ENCODE assay signal across 1 cellular context in the genomic region with DNA sequence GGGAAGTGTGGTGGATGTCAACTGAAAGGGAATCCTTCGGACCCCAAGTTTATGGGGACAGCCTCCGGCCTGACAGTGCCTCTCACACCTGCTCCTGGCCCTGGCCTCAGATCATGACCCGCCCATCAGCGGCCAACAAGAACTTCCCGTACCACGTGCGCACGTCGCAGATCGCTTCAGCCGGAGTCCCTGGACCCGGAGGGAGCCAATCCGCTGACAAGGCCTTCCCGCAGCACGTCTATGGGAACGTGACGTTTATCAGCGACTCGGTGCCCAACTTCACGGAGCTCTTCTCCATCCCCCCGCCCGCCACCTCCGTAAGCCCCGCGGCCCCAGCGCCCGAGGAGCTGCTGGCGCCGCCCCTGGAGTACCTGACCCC.
TF ChIP-seq lines count a peak whose summit lies in the region.

No MANE protein-coding gene starts in this region.

TF ChIP-seq in WTC11, 78 proteins besides CTCF, POLR2A, EP300 and RAD21 (continued from another document):
- peak; percentile 58 for TF ChIP-seq NFYB (CRISPR knock-in tag; conservative IDR thresholded peaks at IDR 0.05; ENCODE audit: low read depth)
- TF ChIP-seq, protein P1, sequence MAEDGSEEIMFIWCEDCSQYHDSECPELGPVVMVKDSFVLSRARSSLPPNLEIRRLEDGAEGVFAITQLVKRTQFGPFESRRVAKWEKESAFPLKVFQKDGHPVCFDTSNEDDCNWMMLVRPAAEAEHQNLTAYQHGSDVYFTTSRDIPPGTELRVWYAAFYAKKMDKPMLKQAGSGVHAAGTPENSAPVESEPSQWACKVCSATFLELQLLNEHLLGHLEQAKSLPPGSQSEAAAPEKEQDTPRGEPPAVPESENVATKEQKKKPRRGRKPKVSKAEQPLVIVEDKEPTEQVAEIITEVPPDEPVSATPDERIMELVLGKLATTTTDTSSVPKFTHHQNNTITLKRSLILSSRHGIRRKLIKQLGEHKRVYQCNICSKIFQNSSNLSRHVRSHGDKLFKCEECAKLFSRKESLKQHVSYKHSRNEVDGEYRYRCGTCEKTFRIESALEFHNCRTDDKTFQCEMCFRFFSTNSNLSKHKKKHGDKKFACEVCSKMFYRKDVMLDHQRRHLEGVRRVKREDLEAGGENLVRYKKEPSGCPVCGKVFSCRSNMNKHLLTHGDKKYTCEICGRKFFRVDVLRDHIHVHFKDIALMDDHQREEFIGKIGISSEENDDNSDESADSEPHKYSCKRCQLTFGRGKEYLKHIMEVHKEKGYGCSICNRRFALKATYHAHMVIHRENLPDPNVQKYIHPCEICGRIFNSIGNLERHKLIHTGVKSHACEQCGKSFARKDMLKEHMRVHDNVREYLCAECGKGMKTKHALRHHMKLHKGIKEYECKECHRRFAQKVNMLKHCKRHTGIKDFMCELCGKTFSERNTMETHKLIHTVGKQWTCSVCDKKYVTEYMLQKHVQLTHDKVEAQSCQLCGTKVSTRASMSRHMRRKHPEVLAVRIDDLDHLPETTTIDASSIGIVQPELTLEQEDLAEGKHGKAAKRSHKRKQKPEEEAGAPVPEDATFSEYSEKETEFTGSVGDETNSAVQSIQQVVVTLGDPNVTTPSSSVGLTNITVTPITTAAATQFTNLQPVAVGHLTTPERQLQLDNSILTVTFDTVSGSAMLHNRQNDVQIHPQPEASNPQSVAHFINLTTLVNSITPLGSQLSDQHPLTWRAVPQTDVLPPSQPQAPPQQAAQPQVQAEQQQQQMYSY (CRISPR knock-in tag; IDR thresholded peaks at IDR 0.05): peak; percentile 18; the same call in 1 of the 2 replicates
- no peak for TF ChIP-seq TCF7 (CRISPR knock-in tag; IDR thresholded peaks at IDR 0.05; ENCODE audit: low read depth)
- TF ChIP-seq NFE2L1 (CRISPR knock-in tag; IDR thresholded peaks at IDR 0.05): peak; percentile 71; the same call in 1 of the 2 replicates
- TF ChIP-seq ZNF219 (CRISPR knock-in tag; IDR thresholded peaks at IDR 0.05; ENCODE audit: borderline replicate concordance): no peak
- peak; percentile 89 for TF ChIP-seq FOXK1 (CRISPR knock-in tag; IDR thresholded peaks at IDR 0.05)
- TF ChIP-seq SP1 (CRISPR knock-in tag; conservative IDR thresholded peaks at IDR 0.05): peak; percentile 57; the same call in 1 of the 2 replicates
- no peak for TF ChIP-seq FOXJ3 (CRISPR knock-in tag; IDR thresholded peaks at IDR 0.05; ENCODE audit: borderline replicate concordance)
- TF ChIP-seq, protein P2, sequence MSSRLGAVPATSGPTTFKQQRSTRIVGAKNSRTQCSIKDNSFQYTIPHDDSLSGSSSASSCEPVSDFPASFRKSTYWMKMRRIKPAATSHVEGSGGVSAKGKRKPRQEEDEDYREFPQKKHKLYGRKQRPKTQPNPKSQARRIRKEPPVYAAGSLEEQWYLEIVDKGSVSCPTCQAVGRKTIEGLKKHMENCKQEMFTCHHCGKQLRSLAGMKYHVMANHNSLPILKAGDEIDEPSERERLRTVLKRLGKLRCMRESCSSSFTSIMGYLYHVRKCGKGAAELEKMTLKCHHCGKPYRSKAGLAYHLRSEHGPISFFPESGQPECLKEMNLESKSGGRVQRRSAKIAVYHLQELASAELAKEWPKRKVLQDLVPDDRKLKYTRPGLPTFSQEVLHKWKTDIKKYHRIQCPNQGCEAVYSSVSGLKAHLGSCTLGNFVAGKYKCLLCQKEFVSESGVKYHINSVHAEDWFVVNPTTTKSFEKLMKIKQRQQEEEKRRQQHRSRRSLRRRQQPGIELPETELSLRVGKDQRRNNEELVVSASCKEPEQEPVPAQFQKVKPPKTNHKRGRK (CRISPR knock-in tag; IDR thresholded peaks at IDR 0.05; ENCODE audit: borderline replicate concordance): no peak
- TF ChIP-seq, protein P3, sequence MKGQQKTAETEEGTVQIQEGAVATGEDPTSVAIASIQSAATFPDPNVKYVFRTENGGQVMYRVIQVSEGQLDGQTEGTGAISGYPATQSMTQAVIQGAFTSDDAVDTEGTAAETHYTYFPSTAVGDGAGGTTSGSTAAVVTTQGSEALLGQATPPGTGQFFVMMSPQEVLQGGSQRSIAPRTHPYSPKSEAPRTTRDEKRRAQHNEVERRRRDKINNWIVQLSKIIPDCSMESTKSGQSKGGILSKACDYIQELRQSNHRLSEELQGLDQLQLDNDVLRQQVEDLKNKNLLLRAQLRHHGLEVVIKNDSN (CRISPR knock-in tag; IDR thresholded peaks at IDR 0.05): peak; percentile 89
- 0 out of 2 replicates have a peak, but pooled peaks have one; percentile 42 for TF ChIP-seq FOXP1 (CRISPR knock-in tag; IDR thresholded peaks at IDR 0.05; ENCODE audit: borderline replicate concordance)
- TF ChIP-seq, protein P4, sequence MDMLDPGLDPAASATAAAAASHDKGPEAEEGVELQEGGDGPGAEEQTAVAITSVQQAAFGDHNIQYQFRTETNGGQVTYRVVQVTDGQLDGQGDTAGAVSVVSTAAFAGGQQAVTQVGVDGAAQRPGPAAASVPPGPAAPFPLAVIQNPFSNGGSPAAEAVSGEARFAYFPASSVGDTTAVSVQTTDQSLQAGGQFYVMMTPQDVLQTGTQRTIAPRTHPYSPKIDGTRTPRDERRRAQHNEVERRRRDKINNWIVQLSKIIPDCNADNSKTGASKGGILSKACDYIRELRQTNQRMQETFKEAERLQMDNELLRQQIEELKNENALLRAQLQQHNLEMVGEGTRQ (CRISPR knock-in tag; IDR thresholded peaks at IDR 0.05): peak; percentile 88
- TF ChIP-seq ZNF232 (CRISPR knock-in tag; IDR thresholded peaks at IDR 0.05): 0 out of 2 replicates have a peak, but pooled peaks have one; percentile 29
- TF ChIP-seq CBFB (CRISPR knock-in tag; IDR thresholded peaks at IDR 0.05; ENCODE audit: low read depth): no peak
- TF ChIP-seq, protein P5, sequence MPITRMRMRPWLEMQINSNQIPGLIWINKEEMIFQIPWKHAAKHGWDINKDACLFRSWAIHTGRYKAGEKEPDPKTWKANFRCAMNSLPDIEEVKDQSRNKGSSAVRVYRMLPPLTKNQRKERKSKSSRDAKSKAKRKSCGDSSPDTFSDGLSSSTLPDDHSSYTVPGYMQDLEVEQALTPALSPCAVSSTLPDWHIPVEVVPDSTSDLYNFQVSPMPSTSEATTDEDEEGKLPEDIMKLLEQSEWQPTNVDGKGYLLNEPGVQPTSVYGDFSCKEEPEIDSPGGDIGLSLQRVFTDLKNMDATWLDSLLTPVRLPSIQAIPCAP (CRISPR knock-in tag; IDR thresholded peaks at IDR 0.05): 0 out of 2 replicates have a peak, but pooled peaks have one; percentile 33
- TF ChIP-seq, protein P6, sequence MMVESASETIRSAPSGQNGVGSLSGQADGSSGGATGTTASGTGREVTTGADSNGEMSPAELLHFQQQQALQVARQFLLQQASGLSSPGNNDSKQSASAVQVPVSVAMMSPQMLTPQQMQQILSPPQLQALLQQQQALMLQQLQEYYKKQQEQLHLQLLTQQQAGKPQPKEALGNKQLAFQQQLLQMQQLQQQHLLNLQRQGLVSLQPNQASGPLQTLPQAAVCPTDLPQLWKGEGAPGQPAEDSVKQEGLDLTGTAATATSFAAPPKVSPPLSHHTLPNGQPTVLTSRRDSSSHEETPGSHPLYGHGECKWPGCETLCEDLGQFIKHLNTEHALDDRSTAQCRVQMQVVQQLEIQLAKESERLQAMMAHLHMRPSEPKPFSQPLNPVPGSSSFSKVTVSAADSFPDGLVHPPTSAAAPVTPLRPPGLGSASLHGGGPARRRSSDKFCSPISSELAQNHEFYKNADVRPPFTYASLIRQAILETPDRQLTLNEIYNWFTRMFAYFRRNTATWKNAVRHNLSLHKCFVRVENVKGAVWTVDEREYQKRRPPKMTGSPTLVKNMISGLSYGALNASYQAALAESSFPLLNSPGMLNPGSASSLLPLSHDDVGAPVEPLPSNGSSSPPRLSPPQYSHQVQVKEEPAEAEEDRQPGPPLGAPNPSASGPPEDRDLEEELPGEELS (CRISPR knock-in tag; IDR thresholded peaks at IDR 0.05): peak; percentile 87; the same call in 1 of the 2 replicates
- TF ChIP-seq TEAD4 (CRISPR knock-in tag; IDR thresholded peaks at IDR 0.05): no peak
- TF ChIP-seq GTF2I (CRISPR knock-in tag; conservative IDR thresholded peaks at IDR 0.05): no peak
- TF ChIP-seq, protein P7, sequence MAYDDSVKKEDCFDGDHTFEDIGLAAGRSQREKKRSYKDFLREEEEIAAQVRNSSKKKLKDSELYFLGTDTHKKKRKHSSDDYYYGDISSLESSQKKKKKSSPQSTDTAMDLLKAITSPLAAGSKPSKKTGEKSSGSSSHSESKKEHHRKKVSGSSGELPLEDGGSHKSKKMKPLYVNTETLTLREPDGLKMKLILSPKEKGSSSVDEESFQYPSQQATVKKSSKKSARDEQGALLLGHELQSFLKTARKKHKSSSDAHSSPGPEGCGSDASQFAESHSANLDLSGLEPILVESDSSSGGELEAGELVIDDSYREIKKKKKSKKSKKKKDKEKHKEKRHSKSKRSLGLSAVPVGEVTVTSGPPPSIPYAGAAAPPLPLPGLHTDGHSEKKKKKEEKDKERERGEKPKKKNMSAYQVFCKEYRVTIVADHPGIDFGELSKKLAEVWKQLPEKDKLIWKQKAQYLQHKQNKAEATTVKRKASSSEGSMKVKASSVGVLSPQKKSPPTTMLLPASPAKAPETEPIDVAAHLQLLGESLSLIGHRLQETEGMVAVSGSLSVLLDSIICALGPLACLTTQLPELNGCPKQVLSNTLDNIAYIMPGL (CRISPR knock-in tag; IDR thresholded peaks at IDR 0.05): no peak
- no peak for TF ChIP-seq ZNF317 (CRISPR knock-in tag; IDR thresholded peaks at IDR 0.05; ENCODE audit: borderline replicate concordance, low read depth)
- TF ChIP-seq, protein P8, sequence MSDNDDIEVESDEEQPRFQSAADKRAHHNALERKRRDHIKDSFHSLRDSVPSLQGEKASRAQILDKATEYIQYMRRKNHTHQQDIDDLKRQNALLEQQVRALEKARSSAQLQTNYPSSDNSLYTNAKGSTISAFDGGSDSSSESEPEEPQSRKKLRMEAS (CRISPR knock-in tag; IDR thresholded peaks at IDR 0.05): peak; percentile 96
- TF ChIP-seq, protein P9, sequence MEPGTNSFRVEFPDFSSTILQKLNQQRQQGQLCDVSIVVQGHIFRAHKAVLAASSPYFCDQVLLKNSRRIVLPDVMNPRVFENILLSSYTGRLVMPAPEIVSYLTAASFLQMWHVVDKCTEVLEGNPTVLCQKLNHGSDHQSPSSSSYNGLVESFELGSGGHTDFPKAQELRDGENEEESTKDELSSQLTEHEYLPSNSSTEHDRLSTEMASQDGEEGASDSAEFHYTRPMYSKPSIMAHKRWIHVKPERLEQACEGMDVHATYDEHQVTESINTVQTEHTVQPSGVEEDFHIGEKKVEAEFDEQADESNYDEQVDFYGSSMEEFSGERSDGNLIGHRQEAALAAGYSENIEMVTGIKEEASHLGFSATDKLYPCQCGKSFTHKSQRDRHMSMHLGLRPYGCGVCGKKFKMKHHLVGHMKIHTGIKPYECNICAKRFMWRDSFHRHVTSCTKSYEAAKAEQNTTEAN (CRISPR knock-in tag; IDR thresholded peaks at IDR 0.05): 0 out of 2 replicates have a peak, but pooled peaks have one; percentile 42
- no peak for TF ChIP-seq MXD4 (CRISPR knock-in tag; IDR thresholded peaks at IDR 0.05; ENCODE audit: borderline replicate concordance)
